Comparison of ENCODE assay signal across 10 cellular contexts in genomic region chr16:2299121-2299914, GRCh38. TPM values are rescaled to one million over a fixed set of nuclear protein-coding genes. Genes with fewer than 3 reads are reported as not detected.
DNase-seq lines count a peak whose midpoint lies in the region; ATAC-seq, FAIRE-seq and TF ChIP-seq lines count a peak whose summit lies in the region.
"Had no signal": no experiment of that assay in that cellular context is flagged by ENCODE, and none has a peak within 500 bp of the region (broad histone marks: within the 10 kb centered on the region; RNA-seq: fewer than 3 reads in every experiment).

No MANE protein-coding gene starts in this region.

- no peak for TF ChIP-seq POLR2A in IMR-90 (IDR thresholded peaks at IDR 0.05; ENCODE audit: low read depth, low read length)
- TF ChIP-seq POLR2A in H1 (IDR thresholded peaks at IDR 0.05; ENCODE audit: control extremely low read depth in 1 of 2, low read depth in 2 of 2, low read length in 2 of 2), result no peak

- H3K4me2 ChIP-seq in BLaER1 (peak overlapping the region; percentile 12; the same call in 1 of the 2 replicates), IMR-90 (ENCODE audit: low read depth, low read length) (no peak overlapping the region), H1 (ENCODE audit: insufficient read depth in 1 of 2, low read depth in 2 of 2, low read length in 2 of 2) (no peak overlapping the region)

- 67% methylated on average over 10 of the region's 31 CpGs; no CpG with 5 or more reads in 1 of the 2 experiments for WGBS in IMR-90 (ENCODE audit: extremely low coverage in 2 of 2, insufficient read length in 1 of 2), 2 experiments
- 89% methylated on average over 27 of the region's 31 CpGs; no CpG with 5 or more reads in 1 of the 2 experiments for WGBS in H1 (ENCODE audit: extremely low coverage in 1 of 2, insufficient coverage in 1 of 2, insufficient read length in 1 of 2, insufficient replicate concordance in 2 of 2, low coverage in 1 of 2, low lambda C conversion rate in 2 of 2, missing lambda C conversion rate in 1 of 2), 2 experiments

- H3K9me3 ChIP-seq in BLaER1 (no peaks in the 10 kb centered on the region), IMR-90 (ENCODE audit: control insufficient read depth, insufficient read depth, low read length) (no peaks in the 10 kb centered on the region), H1 (ENCODE audit: insufficient read depth in 2 of 2, low read depth in 1 of 2, low read length in 1 of 2) (no peaks in the 10 kb centered on the region), upper lobe of right lung (no peaks in the 10 kb centered on the region)
- H3K9me3 ChIP-seq: Caco-2 had no signal

- in situ Hi-C loops in IMR-90 (cut with MboI; ENCODE audit: low sequenced_read_pairs), result no loop called here

- H2BK120ac ChIP-seq in IMR-90 (ENCODE audit: low read depth, low read length) (no peak overlapping the region), H1 (replicated peaks; ENCODE audit: low read depth, low read length) (no peak overlapping the region)

- H3K79me1 ChIP-seq in IMR-90 (ENCODE audit: low read depth in 1 of 2, low read length in 2 of 2) (no peaks in the 10 kb centered on the region), H1 (ENCODE audit: low read depth, low read length) (no peaks in the 10 kb centered on the region)

- H3K36me3 ChIP-seq in BLaER1 (peaks cover 16% of the 10 kb centered on the region; the same call in 1 of the 2 replicates), IMR-90 (ENCODE audit: control insufficient read depth, insufficient read depth, low read length) (no peaks in the 10 kb centered on the region), H1 (ENCODE audit: control insufficient read depth in 2 of 4, insufficient read depth in 4 of 4, low read length in 3 of 4) (no peaks in the 10 kb centered on the region; a peak in 1 of 8 replicates), upper lobe of right lung (peaks cover 40% of the 10 kb centered on the region)

- DNase-seq in IMR-90 (no peak), H1 (ENCODE audit: low read depth in 1 of 2, low spot score in 2 of 2) (no peak), upper lobe of right lung (no peak), NCI-H146 treated with DMSO at 0.1 percent for 48 hours (lab: John Stamatoyannopoulos, UW; ENCODE audit: unreplicated experiment) (no peak), DMS79 treated with DMSO at 0.1 percent for 48 hours (lab: John Stamatoyannopoulos, UW) (no peak)
- DNase-seq: Caco-2, GF-D8, GM23248, H9 had no signal

- no peak overlapping the region for H3K4ac ChIP-seq in IMR-90 (ENCODE audit: low read depth, low read length)
- no peak overlapping the region for H3K4ac ChIP-seq in H1 (replicated peaks; ENCODE audit: insufficient read length, low read depth, low read length)

- no peaks in the 10 kb centered on the region for H3K79me2 ChIP-seq in H1 (ENCODE audit: control insufficient read depth in 1 of 2, insufficient read depth in 2 of 2, low read length in 2 of 2)

- H2AFZ ChIP-seq in IMR-90 (replicated peaks; ENCODE audit: low read length, poor library complexity) (peak overlapping the region; percentile 63), H1 (ENCODE audit: low read length) (no peak overlapping the region)
- H2AFZ ChIP-seq: GM23248 had no signal

- no peak for TF ChIP-seq EP300 in H1 (IDR thresholded peaks at IDR 0.05; ENCODE audit: borderline replicate concordance in 1 of 2, low read depth in 2 of 2, low read length in 2 of 2)

- H3K4me3 ChIP-seq in BLaER1 (no peak overlapping the region), IMR-90 (ENCODE audit: insufficient read depth, low read depth, low read length) (no peak overlapping the region), H1 (ENCODE audit: extremely low read depth in 1 of 4, insufficient read depth in 2 of 4, low read depth in 3 of 4, low read length in 4 of 4) (no peak overlapping the region), upper lobe of right lung (no peak overlapping the region)
- H3K4me3 ChIP-seq: GM23248 had no signal

- H3K4me1 ChIP-seq in BLaER1 (peaks cover 17% of the 10 kb centered on the region), IMR-90 (ENCODE audit: control insufficient read depth, insufficient read depth, low read length) (no peaks in the 10 kb centered on the region), H1 (replicated peaks in 1 of 4; ENCODE audit: control insufficient read depth in 3 of 4, insufficient read depth in 4 of 4, low read length in 3 of 4) (peaks cover 0 to 4% (median 1%) of the 10 kb centered on the region in 4 experiments; a peak in 3 of 7 replicates), upper lobe of right lung (no peaks in the 10 kb centered on the region)
- H3K4me1 ChIP-seq: Caco-2 had no signal

- no peak overlapping the region for H2BK12ac ChIP-seq in H1 (ENCODE audit: low read depth, low read length)

- BruUV-seq in IMR-90 (replicated peaks; lab: Mats Ljungman, UMichigan), result no TSS peak

- H4K5ac ChIP-seq in IMR-90 (ENCODE audit: low read depth, low read length) (no peak overlapping the region), H1 (ENCODE audit: insufficient read length, low read depth, low read length) (no peak overlapping the region)

- H3K23ac ChIP-seq in IMR-90 (ENCODE audit: low read depth, low read length) (no peak overlapping the region), H1 (ENCODE audit: insufficient read length) (no peak overlapping the region)

- intact Hi-C loops in IMR-90 (cut with micrococcal nuclease) (no loop called here), upper lobe of right lung (cut with DNase I) (no loop called here)

- CTCF ChIA-PET in IMR-90 (lab: Yijun Ruan, JAX) (no interaction called here), H1 (lab: Charles Lee; ENCODE audit: partially characterized antibody) (interaction anchor here (0.6 to 1.2 kb wide), 3 partner anchors 10 to 1320 kb away, joined by 3 to 6 read pairs (median 3); no protein-coding TSS in a partner anchor)

- H3K56ac ChIP-seq in IMR-90 (ENCODE audit: extremely low read depth, insufficient read depth, low read length) (no peak overlapping the region), H1 (replicated peaks; ENCODE audit: insufficient read length, low read depth, low read length) (no peak overlapping the region)

- H2AK5ac ChIP-seq in IMR-90 (ENCODE audit: low read depth, low read length) (no peak overlapping the region), H1 (ENCODE audit: low read depth, low read length) (no peak overlapping the region)

- H4K20me1 ChIP-seq in BLaER1 (no peaks in the 10 kb centered on the region), IMR-90 (ENCODE audit: insufficient read depth, low read length) (no peaks in the 10 kb centered on the region), H1 (replicated peaks in 1 of 2; ENCODE audit: control insufficient read depth in 1 of 2, insufficient read depth in 2 of 2, low read length in 2 of 2) (no peaks in the 10 kb centered on the region)

- H4K8ac ChIP-seq in IMR-90 (ENCODE audit: low read depth in 2 of 2, low read length in 2 of 2), result no peak overlapping the region
- H4K8ac ChIP-seq in H1 (ENCODE audit: extremely low read depth, insufficient read depth, low read length), result 0 out of 2 replicates have a peak overlapping the region, but pooled peaks have one; percentile 51

- H3K27me3 ChIP-seq in BLaER1, result no peaks in the 10 kb centered on the region
- H3K27me3 ChIP-seq in IMR-90 (ENCODE audit: control insufficient read depth, insufficient read depth, low read length), result peaks cover 19% of the 10 kb centered on the region
- H3K27me3 ChIP-seq in H1 (replicated peaks in 1 of 4; ENCODE audit: control insufficient read depth in 3 of 4, extremely low read depth in 1 of 4, insufficient read depth in 3 of 4, low read length in 3 of 4), result no peaks in the 10 kb centered on the region
- H3K27me3 ChIP-seq in upper lobe of right lung, result no peaks in the 10 kb centered on the region

- TF ChIP-seq CTCF in IMR-90 (conservative IDR thresholded peaks at IDR 0.05; ENCODE audit: low read depth, low read length), result no peak
- TF ChIP-seq CTCF in H1 (IDR thresholded peaks at IDR 0.05; ENCODE audit: control extremely low read depth in 1 of 3, insufficient read depth in 1 of 3, low read depth in 1 of 3, low read length in 3 of 3), result no peak
- TF ChIP-seq CTCF in upper lobe of right lung (IDR thresholded peaks at IDR 0.05), result no peak

- no peak overlapping the region for H3K14ac ChIP-seq in IMR-90 (replicated peaks; ENCODE audit: low read depth, low read length)
- no peak overlapping the region for H3K14ac ChIP-seq in H1 (ENCODE audit: insufficient read length)

- dilution Hi-C loops in IMR-90 (cut with HindIII; ENCODE audit: low sequenced_read_pairs, unreplicated experiment), result no loop called here

- no peaks in the 10 kb centered on the region for H3K23me2 ChIP-seq in H1 (ENCODE audit: low read depth, low read length)

- H4K91ac ChIP-seq in IMR-90 (ENCODE audit: insufficient read depth, low read depth, low read length) (no peak overlapping the region), H1 (replicated peaks; ENCODE audit: insufficient read length, low read length) (no peak overlapping the region)

- no peak overlapping the region for H2AK9ac ChIP-seq in IMR-90 (replicated peaks; ENCODE audit: low read depth, low read length, poor library complexity)

- POLR2A ChIA-PET in IMR-90 (lab: Charles Lee; ENCODE audit: unreplicated experiment), result no interaction called here
- POLR2A ChIA-PET in H1 (lab: Charles Lee; ENCODE audit: partially characterized antibody), result no interaction called here

- H2BK15ac ChIP-seq in IMR-90 (ENCODE audit: low read depth, low read length), result no peak overlapping the region
- no peak overlapping the region for H2BK15ac ChIP-seq in H1 (ENCODE audit: low read length)

- H2BK20ac ChIP-seq in IMR-90 (ENCODE audit: low read depth, low read length) (no peak overlapping the region), H1 (ENCODE audit: low read length) (no peak overlapping the region)

- no peak for TF ChIP-seq RAD21 in IMR-90 (IDR thresholded peaks at IDR 0.05; ENCODE audit: low read length)
- TF ChIP-seq RAD21 in H1 (IDR thresholded peaks at IDR 0.05 in 1 of 2, conservative IDR thresholded peaks at IDR 0.05 in 1 of 2; ENCODE audit: low read depth in 2 of 2, low read length in 2 of 2), result no peak

- H2BK5ac ChIP-seq in IMR-90 (ENCODE audit: low read depth, low read length, poor library complexity, severe bottlenecking), result no peak overlapping the region
- no peak overlapping the region for H2BK5ac ChIP-seq in H1 (ENCODE audit: low read depth, low read length)

- ATAC-seq in IMR-90 (ENCODE audit: low read depth), result no peak
- peak; percentile 4 for ATAC-seq in upper lobe of right lung

- H3K27ac ChIP-seq in BLaER1, result no peak overlapping the region
- no peak overlapping the region for H3K27ac ChIP-seq in IMR-90 (ENCODE audit: insufficient read depth, low read length)
- H3K27ac ChIP-seq in H1 (ENCODE audit: low read depth, low read length), result no peak overlapping the region
- H3K27ac ChIP-seq in upper lobe of right lung, result no peak overlapping the region
- H3K27ac ChIP-seq: GM23248 had no signal

- H3K9ac ChIP-seq in BLaER1 (peak overlapping the region; percentile 38; the same call in 1 of the 2 replicates), IMR-90 (ENCODE audit: low read depth, low read length) (no peak overlapping the region), H1 (replicated peaks in 1 of 4; ENCODE audit: extremely low read depth in 1 of 4, low read depth in 3 of 4, low read length in 3 of 4) (no peak overlapping the region)
- H3K9ac ChIP-seq: GM23248 had no signal

- no peak for FAIRE-seq in H1 (lab: Jason Lieb, UNC)

- H3K18ac ChIP-seq in IMR-90 (ENCODE audit: low read depth, low read length) (no peak overlapping the region), H1 (ENCODE audit: extremely low read depth, low read length) (no peak overlapping the region)

- no peaks in the 10 kb centered on the region for H3K9me1 ChIP-seq in IMR-90 (ENCODE audit: insufficient read depth, low read length)

RNA-seq across cellular contexts. Expression of gene RNPS1, which starts 31.4 kb away (rescaled TPM):
- total RNA-seq in IMR-90 (2012; rRNA removed) (57.5 and 65.0 TPM in 2 replicates), upper lobe of right lung (116 TPM)
- polyA plus RNA-seq in IMR-90 (2012; rRNA removed) (192 and 194 TPM in 2 replicates), H1 (2011; rRNA removed) (350 and 516 TPM in 2 replicates)
- 216 and 218 TPM in 2 replicates for polyA plus RNA-seq in IMR-90 (2012; cell fraction: cytosol; rRNA removed)
- polyA plus RNA-seq in IMR-90 (2012; cell fraction: nucleus; rRNA removed; ENCODE audit: low replicate concordance), result 233 and 331 TPM in 2 replicates
- 330 and 357 TPM in 2 replicates for total RNA-seq in H1 (2021; fragmentation: NEBNext Ultra II Directional; extraction: Animal tissue kit (Norgen Biotek cat#: 25700))
- 390 TPM for polyA plus RNA-seq in H1 (2011; cell fraction: cytosol; rRNA removed)
- 343 TPM for polyA plus RNA-seq in H1 (2011; cell fraction: nucleus; rRNA removed)
- polyA plus RNA-seq in H1 (2012, experiment 1 of 2), result 265 to 341 TPM (median 323 TPM) in 4 replicates
- polyA plus RNA-seq in H1 (2012, experiment 2 of 2), result 331 TPM
- polyA plus RNA-seq in H1 (2013, experiment 1 of 2), result 282 TPM
- 281 TPM for polyA plus RNA-seq in H1 (2013, experiment 2 of 2)
- polyA minus RNA-seq in H1 (2011; rRNA and poly(A)+ RNA removed), result 137 and 199 TPM in 2 replicates
- 150 TPM for polyA minus RNA-seq in H1 (2011; cell fraction: cytosol; rRNA and poly(A)+ RNA removed)
- polyA minus RNA-seq in H1 (2011; cell fraction: nucleus; rRNA and poly(A)+ RNA removed), result 141 TPM

RNA-seq across cellular contexts. Expression of gene ABCA3, which starts 41.2 kb away (rescaled TPM):
- total RNA-seq in IMR-90 (2012; rRNA removed) (0.18 TPM in 1 of 2 replicates, not detected in the other), upper lobe of right lung (598 TPM)
- polyA plus RNA-seq in IMR-90 (2012; rRNA removed) (0.22 and 0.32 TPM in 2 replicates), H1 (2011; rRNA removed) (5.7 and 8.8 TPM in 2 replicates)
- polyA plus RNA-seq in IMR-90 (2012; cell fraction: cytosol; rRNA removed), result 0.24 and 0.34 TPM in 2 replicates
- 0.29 and 0.54 TPM in 2 replicates for polyA plus RNA-seq in IMR-90 (2012; cell fraction: nucleus; rRNA removed; ENCODE audit: low replicate concordance)
- 7.9 TPM in 2 replicates for total RNA-seq in H1 (2021; fragmentation: NEBNext Ultra II Directional; extraction: Animal tissue kit (Norgen Biotek cat#: 25700))
- polyA plus RNA-seq in H1 (2011; cell fraction: cytosol; rRNA removed), result 6.4 TPM
- polyA plus RNA-seq in H1 (2011; cell fraction: nucleus; rRNA removed), result 17.6 TPM
- 4.8 to 8.5 TPM (median 7.4 TPM) in 4 replicates for polyA plus RNA-seq in H1 (2012, experiment 1 of 2)
- polyA plus RNA-seq in H1 (2012, experiment 2 of 2), result 6.6 TPM
- 8.7 TPM for polyA plus RNA-seq in H1 (2013, experiment 1 of 2)
- polyA plus RNA-seq in H1 (2013, experiment 2 of 2), result 8.9 TPM
- polyA minus RNA-seq in H1 (2011; rRNA and poly(A)+ RNA removed), result 7.5 and 10.6 TPM in 2 replicates
- 5.0 TPM for polyA minus RNA-seq in H1 (2011; cell fraction: cytosol; rRNA and poly(A)+ RNA removed)
- 6.9 TPM for polyA minus RNA-seq in H1 (2011; cell fraction: nucleus; rRNA and poly(A)+ RNA removed)

RNA-seq across cellular contexts. Expression of gene ECI1, which starts 47.9 kb away (rescaled TPM):
- 20.3 TPM in 2 replicates for total RNA-seq in IMR-90 (2012; rRNA removed)
- polyA plus RNA-seq in IMR-90 (2012; rRNA removed), result 30.1 and 42.0 TPM in 2 replicates
- 23.4 and 54.6 TPM in 2 replicates for polyA plus RNA-seq in IMR-90 (2012; cell fraction: cytosol; rRNA removed)
- 26.2 and 57.7 TPM in 2 replicates for polyA plus RNA-seq in IMR-90 (2012; cell fraction: nucleus; rRNA removed; ENCODE audit: low replicate concordance)
- 79.5 and 80.0 TPM in 2 replicates for total RNA-seq in H1 (2021; fragmentation: NEBNext Ultra II Directional; extraction: Animal tissue kit (Norgen Biotek cat#: 25700))
- polyA plus RNA-seq in H1 (2011; rRNA removed), result 151 and 154 TPM in 2 replicates
- 133 TPM for polyA plus RNA-seq in H1 (2011; cell fraction: cytosol; rRNA removed)
- 128 TPM for polyA plus RNA-seq in H1 (2011; cell fraction: nucleus; rRNA removed)
- 67.8 to 120 TPM (median 104 TPM) in 4 replicates for polyA plus RNA-seq in H1 (2012, experiment 1 of 2)
- 83.0 TPM for polyA plus RNA-seq in H1 (2012, experiment 2 of 2)
- 59.9 TPM for polyA plus RNA-seq in H1 (2013, experiment 1 of 2)
- 52.9 TPM for polyA plus RNA-seq in H1 (2013, experiment 2 of 2)
- polyA minus RNA-seq in H1 (2011; rRNA and poly(A)+ RNA removed), result 20.6 and 24.2 TPM in 2 replicates
- polyA minus RNA-seq in H1 (2011; cell fraction: cytosol; rRNA and poly(A)+ RNA removed), result 42.8 TPM
- polyA minus RNA-seq in H1 (2011; cell fraction: nucleus; rRNA and poly(A)+ RNA removed), result 39.6 TPM
- 46.2 TPM for total RNA-seq in upper lobe of right lung

Comparison
In these comparisons a context has a peak if more than half of its experiments do, and no peak if none do; other contexts are left out.
1. RNA of gene ABCA3, which starts 41.2 kb away (total RNA-seq): 598 TPM in upper lobe of right lung (single experiment); 7.9 TPM in H1 and 0.18 TPM in IMR-90; every median in the first group is over 10 times any median in the second.